Comparison of ENCODE assay signal across 8 cellular contexts in the genomic region with DNA sequence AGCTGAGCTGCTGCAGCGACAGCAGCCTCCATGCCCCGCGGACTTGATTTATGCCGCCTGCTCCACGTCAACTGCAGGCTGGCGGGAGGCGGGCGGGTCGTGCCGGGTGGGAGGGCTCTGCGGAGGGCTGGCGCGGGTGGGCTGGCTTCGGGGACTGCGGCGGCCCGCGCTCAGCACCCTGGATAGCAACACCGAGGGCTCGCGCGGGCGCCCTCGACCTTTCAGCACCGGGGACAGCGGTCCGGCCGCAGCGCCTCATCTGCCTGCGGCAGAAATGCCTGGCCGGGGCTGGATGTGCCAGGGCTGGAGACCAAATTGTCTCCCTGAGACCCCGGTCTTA. TPM values are rescaled to one million over a fixed set of nuclear protein-coding genes. Genes with fewer than 3 reads are reported as not detected.
DNase-seq lines count a peak whose midpoint lies in the region; ATAC-seq, FAIRE-seq and TF ChIP-seq lines count a peak whose summit lies in the region.

No MANE protein-coding gene starts in this region.

- no peaks in the 10 kb centered on the region for H3K9me3 ChIP-seq in ES-I3 (ENCODE audit: control insufficient read depth, insufficient read depth, low read length)
- H3K9me3 ChIP-seq in kidney (ENCODE audit: control insufficient read depth in 1 of 2, low read length in 2 of 2): no peaks in the 10 kb centered on the region

- H3K4me3 ChIP-seq in kidney (ENCODE audit: low read length in 2 of 2): peak overlapping the region in 1 of 2 donors; percentile 61

- DNase-seq in NCI-H2171 (lab: John Stamatoyannopoulos, UW) (peak; percentile 80), cerebellar cortex (ENCODE audit: low spot score) (peak; percentile 50), kidney (peak; percentile 92)
- DNase-seq in stimulated activated CD4-positive, alpha-beta T cell treated with anti-CD3 and anti-CD28 coated beads, Interleukin-2, amount 100 ng/mL, for 24 hours: peak; percentile 64 to 67

- peak; percentile 68 for ATAC-seq in HG02852 (IDR thresholded peaks at IDR 0.05; ENCODE audit: unreplicated experiment)
- peak; percentile 55 to 64 for ATAC-seq in activated CD4-positive, CD25-positive, alpha-beta regulatory T cell treated with anti-CD3 and anti-CD28 coated beads, Interleukin-2, amount 50 U/mL, for 24 hours
- ATAC-seq in GM21528 (IDR thresholded peaks at IDR 0.05; ENCODE audit: low FRiP score, unreplicated experiment): no peak

- intact Hi-C loops in kidney (cut with DNase I): no loop called here

- H3K36me3 ChIP-seq in ES-I3 (ENCODE audit: insufficient read depth, low read length) (no peaks in the 10 kb centered on the region), kidney (ENCODE audit: control insufficient read depth in 1 of 2, insufficient read depth in 2 of 2, low read length in 2 of 2) (no peaks in the 10 kb centered on the region)

- no peak for TF ChIP-seq CTCF in kidney (IDR thresholded peaks at IDR 0.05; ENCODE audit: borderline replicate concordance, extremely low read depth, insufficient read depth)

- H3K4me1 ChIP-seq in ES-I3 (ENCODE audit: insufficient read depth, low read length) (no peaks in the 10 kb centered on the region), kidney (ENCODE audit: control insufficient read depth in 1 of 2, insufficient read depth in 1 of 2, low read depth in 1 of 2, low read length in 2 of 2) (no peaks in the 10 kb centered on the region)

- peak overlapping the region in 1 of 2 donors; percentile 38 for H3K27ac ChIP-seq in kidney (ENCODE audit: low read depth in 2 of 2, low read length in 2 of 2)

- H3K9ac ChIP-seq in ES-I3 (ENCODE audit: low read depth, low read length) (peak overlapping the region; percentile 57; the same call in 1 of the 2 replicates), kidney (ENCODE audit: low read length in 2 of 2) (no peak overlapping the region)

- no peak for FAIRE-seq in kidney (lab: Jason Lieb, UNC)

RNA-seq across cellular contexts. Expression of gene SNAP25, which starts 0.8 kb away (rescaled TPM):
- total RNA-seq in kidney: 6.2 TPM
- 1.4 TPM for polyA plus RNA-seq in kidney (ENCODE audit: insufficient read depth, low read depth, low replicate concordance)
